ENCODE assay signal across 26 cellular contexts in genomic region chr19:8000298-8001038, GRCh38. TPM values are rescaled to one million over a fixed set of nuclear protein-coding genes. Genes with fewer than 3 reads are reported as not detected.
A peak's percentile ranks its signal among the peaks of the same experiment; 100 is the strongest.
DNase-seq lines count a peak whose midpoint lies in the region; ATAC-seq and TF ChIP-seq lines count a peak whose summit lies in the region.
"Had no signal": no experiment of that assay in that cellular context is flagged by ENCODE, and none has a peak within 500 bp of the region (broad histone marks: within the 10 kb centered on the region; RNA-seq: fewer than 3 reads in every experiment).

No MANE protein-coding gene starts in this region.

- DNase-seq in activated CD4-positive, alpha-beta T cell treated with anti-CD3 and anti-CD28 coated beads for 36 hours: no peak
- DNase-seq in activated CD4-positive, alpha-beta T cell treated with anti-CD3 and anti-CD28 coated beads for 4 hours: no peak
- DNase-seq in mesenchymal stem cell (no peak), NCI-H2107 treated with DMSO at 0.1 percent for 48 hours (lab: John Stamatoyannopoulos, UW; ENCODE audit: unreplicated experiment) (no peak)
- DNase-seq: 8988T; activated CD8-positive, alpha-beta T cell treated with anti-CD3 and anti-CD28 coated beads for 36 hours; activated T-cell treated with anti-CD3 and anti-CD28 coated beads, Interleukin-2, amount 50 U/mL, for 24 hours; Calu3; cortex of kidney; foreskin melanocyte; midbrain; NCI-H1436 treated with DMSO at 0.1 percent for 48 hours; NCI-H748 treated with DMSO at 0.1 percent for 48 hours; PC-9; retina; stimulated activated CD4-positive, alpha-beta T cell treated with anti-CD3 and anti-CD28 coated beads, Interleukin-15, amount 100 ng/mL, for 24 hours; stimulated activated naive B cell treated with anti-CD40 and anti-IgM and Interleukin-4, amounts not matched to agents 10 μg/mL and 1 μg/mL and 100 μg/mL, for 72 hours; transverse colon had no signal

- POLR2A ChIA-PET in activated CD4-positive, alpha-beta T cell treated with anti-CD3 and anti-CD28 coated beads for 36 hours (lab: Charles Lee): no interaction called here

- intact Hi-C loops in activated CD4-positive, alpha-beta T cell treated with anti-CD3 and anti-CD28 coated beads for 36 hours (cut with DNase I, micrococcal nuclease): no loop called here

- no peak overlapping the region for H2BK120ac ChIP-seq in mesenchymal stem cell (ENCODE audit: low read depth, low read length)

- H3K9me3 ChIP-seq in mesenchymal stem cell (ENCODE audit: control insufficient read depth, low read length) (no peaks in the 10 kb centered on the region), thymus (ENCODE audit: control insufficient read depth) (no peaks in the 10 kb centered on the region)
- H3K9me3 ChIP-seq: transverse colon had no signal

- TF ChIP-seq CTCF in brain (conservative IDR thresholded peaks at IDR 0.05): no peak

- H4K8ac ChIP-seq in mesenchymal stem cell (ENCODE audit: low read length): no peak overlapping the region

- no peak overlapping the region for H3K4me3 ChIP-seq in mesenchymal stem cell (ENCODE audit: insufficient read depth in 1 of 2, low read depth in 1 of 2, low read length in 2 of 2)
- H3K4me3 ChIP-seq in thymus (ENCODE audit: low read length): no peak overlapping the region
- H3K4me3 ChIP-seq: GM23338, PC-9, transverse colon had no signal

- no peak overlapping the region for H4K91ac ChIP-seq in mesenchymal stem cell (ENCODE audit: low read length)

- H3K9me3 Mint-ChIP-seq in activated CD4-positive, alpha-beta T cell treated with anti-CD3 and anti-CD28 coated beads for 36 hours (ENCODE audit: low read depth): no peaks in the 10 kb centered on the region
- no peaks in the 10 kb centered on the region for H3K9me3 Mint-ChIP-seq in brain
- H3K9me3 Mint-ChIP-seq: activated CD8-positive, alpha-beta T cell treated with anti-CD3 and anti-CD28 coated beads for 36 hours; activated naive CD4-positive, alpha-beta T cell treated with anti-CD3 and anti-CD28 coated beads, Interleukin-2, amount 50 U/mL, for 72 hours; activated T-cell treated with anti-CD3 and anti-CD28 coated beads, Interleukin-2, amount 50 U/mL, for 24 hours; GM23338; stimulated activated naive B cell treated with anti-CD40 and anti-IgM and Interleukin-4, amounts not matched to agents 10 μg/mL and 1 μg/mL and 100 μg/mL, for 72 hours had no signal

- CTCF ChIA-PET in activated CD4-positive, alpha-beta T cell treated with anti-CD3 and anti-CD28 coated beads for 36 hours (lab: Charles Lee): interaction anchor here (0.6 to 2.2 kb wide), 3 partner anchors 10 to 1262 kb away, joined by 3 to 7 read pairs (median 6); no protein-coding TSS in a partner anchor

- H3K79me1 ChIP-seq in mesenchymal stem cell (replicated peaks; ENCODE audit: low read length, poor library complexity, severe bottlenecking): peaks cover 1% of the 10 kb centered on the region

- H3K4ac ChIP-seq in mesenchymal stem cell (ENCODE audit: low read depth in 1 of 2, low read length in 2 of 2): no peak overlapping the region

- H3K36me3 ChIP-seq in mesenchymal stem cell (ENCODE audit: control insufficient read depth in 1 of 2, insufficient read depth in 2 of 2, low read depth in 1 of 2, low read length in 2 of 2) (peaks cover 0 to 11% of the 10 kb centered on the region in 2 experiments), thymus (ENCODE audit: control insufficient read depth, insufficient read depth) (peaks cover 12% of the 10 kb centered on the region)
- H3K36me3 ChIP-seq: transverse colon had no signal

- peak overlapping the region in 1 of 2 experiments; percentile 48 for H3K23ac ChIP-seq in mesenchymal stem cell (ENCODE audit: low read length in 2 of 2)

- H2AFZ ChIP-seq in mesenchymal stem cell (ENCODE audit: low read depth, low read length): no peak overlapping the region
- H2AFZ ChIP-seq: GM23338, PC-9 had no signal

- no peak overlapping the region for H3K4me2 ChIP-seq in mesenchymal stem cell (ENCODE audit: low read length, poor library complexity, severe bottlenecking)
- H3K4me2 ChIP-seq: GM23338, PC-9 had no signal

- peaks cover 35% of the 10 kb centered on the region for H3K4me1 ChIP-seq in mesenchymal stem cell (ENCODE audit: control insufficient read depth, insufficient read depth, low read depth, low read length)
- peaks cover 20% of the 10 kb centered on the region for H3K4me1 ChIP-seq in thymus (ENCODE audit: control insufficient read depth, insufficient read depth, low read length)

- no peak overlapping the region for H2AK5ac ChIP-seq in mesenchymal stem cell (ENCODE audit: low read length, severe bottlenecking)

- H3K27ac ChIP-seq in mesenchymal stem cell (ENCODE audit: low read length, poor library complexity, severe bottlenecking) (no peak overlapping the region), thymus (ENCODE audit: low read depth) (peak overlapping the region; percentile 27)
- H3K27ac ChIP-seq: PC-9, transverse colon had no signal

- H2BK15ac ChIP-seq in mesenchymal stem cell (ENCODE audit: low read depth, poor library complexity, severe bottlenecking): no peak overlapping the region

- H3K27ac Mint-ChIP-seq in activated CD4-positive, alpha-beta T cell treated with anti-CD3 and anti-CD28 coated beads for 36 hours: peak overlapping the region; percentile 0
- peak overlapping the region in 3 of 5 experiments; percentile 19 to 69 (median 23) for H3K27ac Mint-ChIP-seq in brain
- H3K27ac Mint-ChIP-seq: stimulated activated naive B cell treated with anti-CD40 and anti-IgM and Interleukin-4, amounts not matched to agents 10 μg/mL and 1 μg/mL and 100 μg/mL, for 72 hours had no signal

- H3K14ac ChIP-seq in mesenchymal stem cell (ENCODE audit: low read length in 2 of 2): no peak overlapping the region

- peaks cover 21% of the 10 kb centered on the region for H3K36me3 Mint-ChIP-seq in activated CD4-positive, alpha-beta T cell treated with anti-CD3 and anti-CD28 coated beads for 36 hours (ENCODE audit: low read depth)
- peaks cover 33% of the 10 kb centered on the region for H3K36me3 Mint-ChIP-seq in brain

- H3K27me3 ChIP-seq in mesenchymal stem cell (ENCODE audit: control insufficient read depth in 1 of 2, insufficient read depth in 1 of 2, low read length in 2 of 2) (no peaks in the 10 kb centered on the region), thymus (ENCODE audit: control insufficient read depth, insufficient read depth) (no peaks in the 10 kb centered on the region)
- H3K27me3 ChIP-seq: transverse colon had no signal

- 97% methylated on average over 6 of the region's 6 CpGs for WGBS in mesenchymal stem cell
- WGBS in thymus: 94% methylated on average over 6 of the region's 6 CpGs

- peaks cover 61% of the 10 kb centered on the region for H3K4me1 Mint-ChIP-seq in activated CD4-positive, alpha-beta T cell treated with anti-CD3 and anti-CD28 coated beads for 36 hours
- H3K4me1 Mint-ChIP-seq in brain: peaks cover 73% of the 10 kb centered on the region

- no peak for ATAC-seq in activated CD4-positive, alpha-beta T cell treated with anti-CD3 and anti-CD28 coated beads for 36 hours
- ATAC-seq in GM19452 (IDR thresholded peaks at IDR 0.05; ENCODE audit: unreplicated experiment) (no peak), GM21381 (IDR thresholded peaks at IDR 0.05; ENCODE audit: unreplicated experiment) (no peak)
- ATAC-seq: activated CD8-positive, alpha-beta T cell treated with anti-CD3 and anti-CD28 coated beads for 36 hours; activated naive CD4-positive, alpha-beta T cell treated with anti-CD3 and anti-CD28 coated beads, Interleukin-2, amount 50 U/mL, for 72 hours; GM23338; stimulated activated naive B cell treated with anti-CD40 and anti-IgM and Interleukin-4, amounts not matched to agents 10 μg/mL and 1 μg/mL and 100 μg/mL, for 72 hours had no signal

- no peak overlapping the region for H3K18ac ChIP-seq in mesenchymal stem cell (ENCODE audit: low read depth in 1 of 2, low read length in 2 of 2)

- H2BK5ac ChIP-seq in mesenchymal stem cell (ENCODE audit: low read depth, low read length, poor library complexity, severe bottlenecking): no peak overlapping the region

- peak overlapping the region; percentile 78 for H3K9ac ChIP-seq in mesenchymal stem cell (ENCODE audit: low read length)

- no peak overlapping the region for H2BK12ac ChIP-seq in mesenchymal stem cell (ENCODE audit: low read length in 2 of 2)

- no peak overlapping the region for H3K4me3 Mint-ChIP-seq in activated CD4-positive, alpha-beta T cell treated with anti-CD3 and anti-CD28 coated beads for 36 hours
- peak overlapping the region in 2 of 5 experiments; percentile 19 to 47 for H3K4me3 Mint-ChIP-seq in brain
- H3K4me3 Mint-ChIP-seq: activated CD8-positive, alpha-beta T cell treated with anti-CD3 and anti-CD28 coated beads for 36 hours; activated T-cell treated with anti-CD3 and anti-CD28 coated beads, Interleukin-2, amount 50 U/mL, for 24 hours; GM23338 had no signal

- H3K27me3 Mint-ChIP-seq in activated CD4-positive, alpha-beta T cell treated with anti-CD3 and anti-CD28 coated beads for 36 hours: no peaks in the 10 kb centered on the region
- H3K27me3 Mint-ChIP-seq in brain: peaks cover 11% of the 10 kb centered on the region
- H3K27me3 Mint-ChIP-seq: activated CD8-positive, alpha-beta T cell treated with anti-CD3 and anti-CD28 coated beads for 36 hours; activated T-cell treated with anti-CD3 and anti-CD28 coated beads, Interleukin-2, amount 50 U/mL, for 24 hours; stimulated activated naive B cell treated with anti-CD40 and anti-IgM and Interleukin-4, amounts not matched to agents 10 μg/mL and 1 μg/mL and 100 μg/mL, for 72 hours had no signal

RNA-seq across cellular contexts. Expression of gene ELAVL1, which starts 5.0 kb away (rescaled TPM):
- 100 to 1,000 TPM; 149 to 184 TPM for total RNA-seq in activated CD4-positive, alpha-beta T cell treated with anti-CD3 and anti-CD28 coated beads for 36 hours
- polyA plus RNA-seq in brain (ENCODE audit: insufficient read depth, low read depth, low replicate concordance) (116 TPM), thymus (20.8 TPM)
- polyA plus RNA-seq in mesenchymal stem cell (2013, experiment 1 of 2): 48.1 TPM
- 46.4 TPM for polyA plus RNA-seq in mesenchymal stem cell (2013, experiment 2 of 2)

RNA-seq across cellular contexts. Expression of gene CCL25, which starts 52.1 kb away (rescaled TPM):
- under 1 TPM in 1 of 2 experiments, not detected in 1; 0.26 TPM for total RNA-seq in activated CD4-positive, alpha-beta T cell treated with anti-CD3 and anti-CD28 coated beads for 36 hours
- polyA plus RNA-seq in brain (ENCODE audit: insufficient read depth, low read depth, low replicate concordance) (not detected), thymus (33.4 TPM)
- polyA plus RNA-seq in mesenchymal stem cell (2013, experiment 1 of 2): not detected
- polyA plus RNA-seq in mesenchymal stem cell (2013, experiment 2 of 2): not detected
- total RNA-seq: Calu3, epithelial cell of proximal tubule, PC-9, SK-MEL-5, transverse colon had no signal

RNA-seq across cellular contexts. Expression of gene TIMM44, which starts 57.0 kb away (rescaled TPM):
- total RNA-seq in activated CD4-positive, alpha-beta T cell treated with anti-CD3 and anti-CD28 coated beads for 36 hours: 10 to 100 TPM; 80.4 to 84.0 TPM
- polyA plus RNA-seq in brain (ENCODE audit: insufficient read depth, low read depth, low replicate concordance) (51.2 TPM), thymus (41.8 TPM)
- 43.2 TPM for polyA plus RNA-seq in mesenchymal stem cell (2013, experiment 1 of 2)
- 41.3 TPM for polyA plus RNA-seq in mesenchymal stem cell (2013, experiment 2 of 2)

Comparison
In these comparisons a context has a peak if more than half of its experiments do, and no peak if none do; other contexts are left out.
1. RNA of gene CCL25, which starts 52.1 kb away (polyA plus RNA-seq): 33.4 TPM in thymus (single experiment); not detected in brain (single experiment); every median in the first group is over 10 times any median in the second.